Comparison of ENCODE assay signal across 25 cellular contexts in the genomic region with DNA sequence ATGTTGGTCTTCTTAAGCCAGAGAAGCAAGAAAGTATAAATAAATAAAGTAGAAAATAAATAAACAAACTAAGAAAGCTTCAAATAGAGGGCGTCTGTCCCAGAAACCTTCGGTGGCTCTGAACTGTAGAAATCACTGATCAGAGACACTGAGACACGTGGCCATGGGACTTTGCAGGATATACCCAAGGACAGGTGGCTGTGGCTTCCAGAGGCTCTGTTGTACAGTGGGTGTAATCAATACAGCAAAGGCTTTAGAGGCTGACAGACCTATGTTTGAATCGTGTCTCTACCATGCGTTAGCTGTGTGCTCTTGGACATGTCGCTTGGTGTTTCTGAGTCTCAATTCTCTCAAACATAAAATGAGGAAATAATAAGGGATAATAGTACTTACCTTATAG. TPM values are rescaled to one million over a fixed set of nuclear protein-coding genes. Genes with fewer than 3 reads are reported as not detected.
A peak's percentile ranks its signal among the peaks of the same experiment; 100 is the strongest.
DNase-seq lines count a peak whose midpoint lies in the region; ATAC-seq, FAIRE-seq and TF ChIP-seq lines count a peak whose summit lies in the region.
"Had no signal": no experiment of that assay in that cellular context is flagged by ENCODE, and none has a peak within 500 bp of the region (broad histone marks: within the 10 kb centered on the region; RNA-seq: fewer than 3 reads in every experiment).

No MANE protein-coding gene starts in this region.

- no peak overlapping the region for H3K4me3 ChIP-seq in HepG2 (replicated peaks in 1 of 3; ENCODE audit: insufficient read depth in 1 of 3, low read depth in 2 of 3, low read length in 3 of 3)
- no peak overlapping the region for H3K4me3 ChIP-seq in right lobe of liver
- H3K4me3 ChIP-seq in K562 = no peak overlapping the region
- H3K4me3 ChIP-seq in trophoblast cell (ENCODE audit: low read depth, low read length) = no peak overlapping the region
- H3K4me3 ChIP-seq: SK-N-MC had no signal

- peak overlapping the region; percentile 39 for H3K14ac ChIP-seq in trophoblast cell (ENCODE audit: low read length)

- no TSS peak for BruUV-seq in HepG2 (replicated peaks; lab: Mats Ljungman, UMichigan)
- BruUV-seq in K562 (replicated peaks; lab: Mats Ljungman, UMichigan) = no TSS peak

- no peak overlapping the region for H4K12ac ChIP-seq in trophoblast cell (ENCODE audit: low read depth, low read length)

- peak overlapping the region; percentile 91 for H2BK120ac ChIP-seq in trophoblast cell (ENCODE audit: insufficient read depth, low read length, poor library complexity)

- no peak overlapping the region for H3K4me2 ChIP-seq in HepG2 (ENCODE audit: low read depth, low read length)
- no peak overlapping the region for H3K4me2 ChIP-seq in K562 (ENCODE audit: insufficient read depth, low read length)
- H3K4me2 ChIP-seq in trophoblast cell (ENCODE audit: low read length) = no peak overlapping the region

- peak overlapping the region; percentile 37 for H3K18ac ChIP-seq in trophoblast cell (ENCODE audit: low read length)

- ATAC-seq in HepG2 (peak; percentile 61; the same call in 2 of the 3 replicates), right lobe of liver (no peak), K562 (peak; percentile 17; the same call in 1 of the 3 replicates)
- ATAC-seq: HCT116 had no signal

- no peaks in the 10 kb centered on the region for H3K9me3 ChIP-seq in HepG2 (ENCODE audit: low read length)
- H3K9me3 ChIP-seq in right lobe of liver = no peaks in the 10 kb centered on the region
- H3K9me3 ChIP-seq in K562 (replicated peaks; ENCODE audit: control insufficient read depth, insufficient read depth, low read depth, low read length) = no peaks in the 10 kb centered on the region
- H3K9me3 ChIP-seq in trophoblast cell (ENCODE audit: insufficient read depth, low read depth, low read length) = no peaks in the 10 kb centered on the region

- H3K4me1 ChIP-seq in HepG2 (ENCODE audit: insufficient read depth, low read length) = peaks cover 13% of the 10 kb centered on the region
- peaks cover 0 to 29% (median 4%) of the 10 kb centered on the region in 4 donors for H3K4me1 ChIP-seq in right lobe of liver
- peaks cover 3 to 5% of the 10 kb centered on the region in 2 experiments; a peak in 3 of 5 replicates for H3K4me1 ChIP-seq in K562 (replicated peaks in 1 of 2; ENCODE audit: control insufficient read depth in 2 of 2, insufficient read depth in 2 of 2, low read length in 2 of 2)
- H3K4me1 ChIP-seq in trophoblast cell (ENCODE audit: control insufficient read depth in 1 of 2, insufficient read depth in 2 of 2, low read length in 2 of 2) = peaks cover 28 to 35% of the 10 kb centered on the region in 2 experiments

- in situ Hi-C loops in HepG2 (cut with HindIII; ENCODE audit: extremely low pct_ligation_motif_present, low pct_unique_long_range_greater_than_20kb) = no loop called here
- in situ Hi-C loops in K562 (cut with MboI) = no loop called here

- H4K8ac ChIP-seq in trophoblast cell (ENCODE audit: low read depth, low read length) = peak overlapping the region; percentile 9

- peak overlapping the region; percentile 54 for H2BK5ac ChIP-seq in trophoblast cell (ENCODE audit: low read depth, low read length, poor library complexity)

- intact Hi-C loops in HepG2 (cut with micrococcal nuclease; ENCODE audit: unreplicated experiment) = no loop called here
- intact Hi-C loops in right lobe of liver (cut with DNase I) = no loop called here
- intact Hi-C loops in K562 (cut with micrococcal nuclease) = no loop called here

- no peak for TF ChIP-seq POLR2A in HepG2 (IDR thresholded peaks at IDR 0.05; ENCODE audit: insufficient read depth in 1 of 2, low read depth in 2 of 2, low read length in 2 of 2)
- no peak for TF ChIP-seq POLR2A in right lobe of liver (IDR thresholded peaks at IDR 0.05)
- TF ChIP-seq POLR2A in K562 (conservative IDR thresholded peaks at IDR 0.05) = no peak

- peak overlapping the region; percentile 72 for H4K91ac ChIP-seq in trophoblast cell (ENCODE audit: low read depth, low read length)

- H3K79me2 ChIP-seq in HepG2 (ENCODE audit: insufficient read depth, low read length) = no peaks in the 10 kb centered on the region
- no peaks in the 10 kb centered on the region for H3K79me2 ChIP-seq in K562 (ENCODE audit: control insufficient read depth, insufficient read depth, low read length)
- H3K79me2 ChIP-seq in trophoblast cell (ENCODE audit: control insufficient read depth, insufficient read depth, low read length, poor library complexity) = peaks cover 4% of the 10 kb centered on the region

- no peak overlapping the region for H2AFZ ChIP-seq in HepG2 (ENCODE audit: low read length)
- H2AFZ ChIP-seq in K562 (ENCODE audit: low read depth, low read length) = peak overlapping the region; percentile 47
- no peak overlapping the region for H2AFZ ChIP-seq in trophoblast cell (ENCODE audit: insufficient read depth, low read length, poor library complexity)

- FAIRE-seq in HepG2 (lab: Jason Lieb, UNC) = no peak
- no peak for FAIRE-seq in K562 (lab: Jason Lieb, UNC)
- FAIRE-seq: GM18507 had no signal

- H3K79me1 ChIP-seq in trophoblast cell (ENCODE audit: low read length) = peaks cover 44% of the 10 kb centered on the region

- CTCF ChIA-PET in HepG2 (lab: Yijun Ruan, JAX; ENCODE audit: low intra/inter-chr PET ratio, low total read pairs) (no interaction called here), K562 (lab: Yijun Ruan, JAX; ENCODE audit: low intra/inter-chr PET ratio) (no interaction called here)

- H3K23ac ChIP-seq in trophoblast cell (ENCODE audit: low read length) = no peak overlapping the region

- no peaks in the 10 kb centered on the region for H4K20me1 ChIP-seq in HepG2 (ENCODE audit: insufficient read depth, low read length)
- H4K20me1 ChIP-seq in K562 (replicated peaks; ENCODE audit: control insufficient read depth, insufficient read depth, low read length) = no peaks in the 10 kb centered on the region

- WGBS in HepG2 (ENCODE audit: low lambda C conversion rate) = 45% methylated on average over 6 of the region's 6 CpGs
- WGBS in right lobe of liver (ENCODE audit: insufficient coverage, low coverage, low lambda C conversion rate, missing lambda C conversion rate) = 81% methylated on average over 6 of the region's 6 CpGs
- WGBS in K562 (ENCODE audit: insufficient coverage, low coverage, missing lambda C conversion rate) = 56% methylated on average over 6 of the region's 6 CpGs
- no CpG with 5 or more reads among the region's 6 CpGs for WGBS in trophoblast cell (ENCODE audit: extremely low coverage, insufficient coverage, insufficient read length)

- H3K4ac ChIP-seq in trophoblast cell (ENCODE audit: low read depth, low read length) = peak overlapping the region; percentile 29

- H3K27me3 ChIP-seq in HepG2 (ENCODE audit: control insufficient read depth in 1 of 2, insufficient read depth in 2 of 2, low read length in 2 of 2) (0 out of 5 replicates have a peak, but pooled peaks cover 0 to 3% of the 10 kb centered on the region in 2 experiments), right lobe of liver (no peaks in the 10 kb centered on the region), K562 (ENCODE audit: control insufficient read depth in 2 of 2, insufficient read depth in 2 of 2, low read length in 2 of 2) (no peaks in the 10 kb centered on the region), trophoblast cell (ENCODE audit: insufficient read depth, low read length) (no peaks in the 10 kb centered on the region)

- H2BK12ac ChIP-seq in trophoblast cell (ENCODE audit: low read length) = peak overlapping the region; percentile 86

- no peaks in the 10 kb centered on the region for H3K9me1 ChIP-seq in K562 (ENCODE audit: control insufficient read depth, insufficient read depth, low read length)

- TF ChIP-seq EP300 in HepG2 (IDR thresholded peaks at IDR 0.05; ENCODE audit: low read depth in 2 of 2, low read length in 2 of 2) (no peak), HepG2 (CRISPR knock-in tag; IDR thresholded peaks at IDR 0.05; ENCODE audit: borderline replicate concordance) (no peak), K562 (IDR thresholded peaks at IDR 0.05; ENCODE audit: low read length) (no peak)

- TF ChIP-seq CTCF in HepG2 (CRISPR knock-in tag; IDR thresholded peaks at IDR 0.05) = no peak
- TF ChIP-seq CTCF in right lobe of liver (IDR thresholded peaks at IDR 0.05) = no peak
- no peak for TF ChIP-seq CTCF in K562 (IDR thresholded peaks at IDR 0.05 in 2 of 3, conservative IDR thresholded peaks at IDR 0.05 in 1 of 3; ENCODE audit: insufficient read depth in 2 of 3, low read depth in 1 of 3, low read length in 3 of 3)

- TF ChIP-seq RAD21 in HepG2 (CRISPR knock-in tag; IDR thresholded peaks at IDR 0.05) (no peak), K562 (CRISPR knock-in tag; conservative IDR thresholded peaks at IDR 0.05 in 1 of 2, IDR thresholded peaks at IDR 0.05 in 1 of 2) (no peak)

- H3K36me3 ChIP-seq in HepG2 (replicated peaks in 1 of 2; ENCODE audit: control insufficient read depth in 1 of 2, insufficient read depth in 2 of 2, low read length in 2 of 2) = no peaks in the 10 kb centered on the region
- H3K36me3 ChIP-seq in right lobe of liver = no peaks in the 10 kb centered on the region
- H3K36me3 ChIP-seq in K562 (ENCODE audit: control insufficient read depth, insufficient read depth, low read length) = no peaks in the 10 kb centered on the region; the same call in 2 of the 3 replicates
- H3K36me3 ChIP-seq in trophoblast cell (ENCODE audit: control insufficient read depth in 1 of 2, insufficient read depth in 2 of 2, low read length in 2 of 2) = no peaks in the 10 kb centered on the region

- DNase-seq in HepG2 (ENCODE audit: low spot score) = no peak
- DNase-seq in right lobe of liver = no peak
- no peak for DNase-seq in K562 (ENCODE audit: extremely low read depth in 1 of 4, low spot score in 3 of 4)
- DNase-seq in trophoblast cell = no peak
- DNase-seq in T-helper 2 cell = no peak
- DNase-seq in NCI-H1436 treated with DMSO at 0.1 percent for 48 hours (lab: John Stamatoyannopoulos, UW) = no peak
- DNase-seq in DMS153 treated with DMSO at 0.1 percent for 48 hours (lab: John Stamatoyannopoulos, UW; ENCODE audit: unreplicated experiment) = no peak
- no peak for DNase-seq in NCI-H748 treated with DMSO at 0.1 percent for 48 hours (lab: John Stamatoyannopoulos, UW)
- DNase-seq: 8988T; AML-193; C1 segment of cervical spinal cord; Calu3; CD8-positive, alpha-beta memory T cell; DMS153; GDM1; GOT3; MM.1S; NCI-H1048; NCI-H1436; NCI-H1930; NCI-H510A; SHP77 had no signal

- H3K9ac ChIP-seq in HepG2 (ENCODE audit: insufficient read depth, low read depth, low read length) (no peak overlapping the region), K562 (ENCODE audit: insufficient read depth in 1 of 2, low read depth in 2 of 2, low read length in 2 of 2) (no peak overlapping the region), trophoblast cell (ENCODE audit: low read length) (no peak overlapping the region)

- peak overlapping the region; percentile 76 for H2AK5ac ChIP-seq in trophoblast cell (ENCODE audit: low read length)

- no peak overlapping the region for H3K27ac ChIP-seq in HepG2 (ENCODE audit: extremely low read length, insufficient read depth, low read length)
- H3K27ac ChIP-seq in right lobe of liver = no peak overlapping the region
- H3K27ac ChIP-seq in K562 (ENCODE audit: extremely low read depth, low read depth, low read length) = no peak overlapping the region
- peak overlapping the region; percentile 28 for H3K27ac ChIP-seq in trophoblast cell (ENCODE audit: low read depth, low read length)
- H3K27ac ChIP-seq: SK-N-MC had no signal

- POLR2A ChIA-PET in HepG2 (lab: Yijun Ruan, JAX) = no interaction called here
- POLR2A ChIA-PET in K562 (lab: Yijun Ruan, JAX) = no interaction called here

RNA-seq across cellular contexts. Expression of gene EPS15, which starts 41.0 kb away (rescaled TPM):
- total RNA-seq in HepG2 (2016; rRNA removed; fragmentation: Illumina TruSeq; extraction: Trizol) (19.3 and 33.6 TPM in 2 replicates), right lobe of liver (10 to 100 TPM; 23.2 to 30.9 (median 28.6) TPM), K562 (2014; rRNA removed) (31.0 and 31.1 TPM in 2 replicates), K562 (2014; rRNA removed; fragmentation: Illumina TruSeq; extraction: Trizol) (55.0 and 67.0 TPM in 2 replicates), K562 (2015; rRNA removed; fragmentation: Illumina TruSeq; extraction: Trizol) (43.0 and 47.7 TPM in 2 replicates), K562 (2021) (59.7 and 69.0 TPM in 2 replicates)
- total RNA-seq in HepG2 (2016; cell fraction: cytosol; rRNA removed; fragmentation: Illumina TruSeq; extraction: Trizol; ENCODE audit: low read depth) = 18.9 and 24.9 TPM in 2 replicates
- total RNA-seq in HepG2 (2016; cell fraction: insoluble cytoplasmic fraction; rRNA removed; fragmentation: Illumina TruSeq; extraction: Trizol) = 18.3 and 30.7 TPM in 2 replicates
- total RNA-seq in HepG2 (2016; cell fraction: membrane; rRNA removed; fragmentation: Illumina TruSeq; extraction: Trizol) = 20.2 and 23.7 TPM in 2 replicates
- total RNA-seq in HepG2 (2016; cell fraction: nucleus; rRNA removed; fragmentation: Illumina TruSeq; extraction: Trizol) = 19.4 and 20.2 TPM in 2 replicates
- polyA plus RNA-seq in HepG2 (2011; rRNA removed) (13.5 and 14.3 TPM in 2 replicates), K562 (2011; rRNA removed) (46.6 and 64.5 TPM in 2 replicates), K562 (2014; fragmentation: Illumina TruSeq; extraction: Trizol) (41.2 and 41.7 TPM in 2 replicates), K562 (2014; fragmentation: Nextera tagmentation; extraction: Ambion mirVana) (10 to 100 TPM; 23.1 to 31.6 TPM), K562 (2014; rRNA removed) (33.6 and 33.9 TPM in 2 replicates)
- polyA plus RNA-seq in HepG2 (2011; cell fraction: cytosol; rRNA removed) = 6.6 and 11.7 TPM in 2 replicates
- polyA plus RNA-seq in HepG2 (2011; cell fraction: nucleus; rRNA removed) = 11.1 and 13.7 TPM in 2 replicates
- 17.2 and 18.4 TPM in 2 replicates for polyA plus RNA-seq in HepG2 (2012)
- 1.9 and 2.1 TPM in 2 replicates for polyA plus RNA-seq in HepG2 (2016; cell fraction: cytosol; fragmentation: Illumina TruSeq; extraction: Trizol; ENCODE audit: low read depth)
- polyA plus RNA-seq in HepG2 (2016; cell fraction: insoluble cytoplasmic fraction; fragmentation: Illumina TruSeq; extraction: Trizol; ENCODE audit: low read depth) = 22.3 and 23.1 TPM in 2 replicates
- polyA plus RNA-seq in HepG2 (2016; cell fraction: membrane; fragmentation: Illumina TruSeq; extraction: Trizol; ENCODE audit: low read depth) = 7.0 and 7.5 TPM in 2 replicates
- polyA plus RNA-seq in HepG2 (2016; cell fraction: nucleus; fragmentation: Illumina TruSeq; extraction: Trizol; ENCODE audit: insufficient read depth, low read depth) = 18.0 and 18.2 TPM in 2 replicates
- 20.3 and 23.0 TPM in 2 replicates for polyA minus RNA-seq in HepG2 (2011; rRNA and poly(A)+ RNA removed; ENCODE audit: low replicate concordance)
- 28.8 and 39.2 TPM in 2 replicates for polyA minus RNA-seq in HepG2 (2011; cell fraction: cytosol; rRNA and poly(A)+ RNA removed)
- 39.4 and 39.5 TPM in 2 replicates for polyA minus RNA-seq in HepG2 (2011; cell fraction: nucleus; rRNA and poly(A)+ RNA removed)
- total RNA-seq in K562 (2011; cell fraction: chromatin; rRNA removed; ENCODE audit: low replicate concordance) = 166 and 354 TPM in 2 replicates
- 42.5 and 54.6 TPM in 2 replicates for total RNA-seq in K562 (2011; cell fraction: nucleolus; rRNA removed)
- 102 and 104 TPM in 2 replicates for total RNA-seq in K562 (2011; cell fraction: nucleoplasm; rRNA removed)
- 12.8 and 22.2 TPM in 2 replicates for polyA plus RNA-seq in K562 (2011; cell fraction: cytosol; rRNA removed)
- polyA plus RNA-seq in K562 (2011; cell fraction: nucleus; rRNA removed) = 32.0 and 36.8 TPM in 2 replicates
- 26.7 and 38.3 TPM in 2 replicates for polyA plus RNA-seq in K562 (2012)
- 141 and 149 TPM in 2 replicates for polyA minus RNA-seq in K562 (2011; rRNA and poly(A)+ RNA removed)
- 49.4 and 55.8 TPM in 2 replicates for polyA minus RNA-seq in K562 (2011; cell fraction: cytosol; rRNA and poly(A)+ RNA removed)
- 34.7 and 51.0 TPM in 2 replicates for polyA minus RNA-seq in K562 (2011; cell fraction: nucleus; rRNA and poly(A)+ RNA removed)
- 53.3 and 53.4 TPM in 2 replicates for polyA plus RNA-seq in trophoblast cell (2013)

RNA-seq across cellular contexts. Expression of gene OSBPL9, which starts 56.9 kb away (rescaled TPM):
- total RNA-seq in HepG2 (2016; rRNA removed; fragmentation: Illumina TruSeq; extraction: Trizol) = 142 and 198 TPM in 2 replicates
- total RNA-seq in HepG2 (2016; cell fraction: cytosol; rRNA removed; fragmentation: Illumina TruSeq; extraction: Trizol; ENCODE audit: low read depth) = 83.0 and 90.3 TPM in 2 replicates
- total RNA-seq in HepG2 (2016; cell fraction: insoluble cytoplasmic fraction; rRNA removed; fragmentation: Illumina TruSeq; extraction: Trizol) = 140 and 189 TPM in 2 replicates
- 195 and 199 TPM in 2 replicates for total RNA-seq in HepG2 (2016; cell fraction: membrane; rRNA removed; fragmentation: Illumina TruSeq; extraction: Trizol)
- 96.3 and 107 TPM in 2 replicates for total RNA-seq in HepG2 (2016; cell fraction: nucleus; rRNA removed; fragmentation: Illumina TruSeq; extraction: Trizol)
- 83.6 and 90.3 TPM in 2 replicates for polyA plus RNA-seq in HepG2 (2011; rRNA removed)
- 52.4 and 69.4 TPM in 2 replicates for polyA plus RNA-seq in HepG2 (2011; cell fraction: cytosol; rRNA removed)
- polyA plus RNA-seq in HepG2 (2011; cell fraction: nucleus; rRNA removed) = 49.8 and 58.7 TPM in 2 replicates
- polyA plus RNA-seq in HepG2 (2012) = 57.7 and 63.5 TPM in 2 replicates
- 46.8 and 71.1 TPM in 2 replicates for polyA plus RNA-seq in HepG2 (2016; cell fraction: cytosol; fragmentation: Illumina TruSeq; extraction: Trizol; ENCODE audit: low read depth)
- polyA plus RNA-seq in HepG2 (2016; cell fraction: insoluble cytoplasmic fraction; fragmentation: Illumina TruSeq; extraction: Trizol; ENCODE audit: low read depth) = 168 and 174 TPM in 2 replicates
- 130 and 144 TPM in 2 replicates for polyA plus RNA-seq in HepG2 (2016; cell fraction: membrane; fragmentation: Illumina TruSeq; extraction: Trizol; ENCODE audit: low read depth)
- 90.8 and 95.0 TPM in 2 replicates for polyA plus RNA-seq in HepG2 (2016; cell fraction: nucleus; fragmentation: Illumina TruSeq; extraction: Trizol; ENCODE audit: insufficient read depth, low read depth)
- 188 and 207 TPM in 2 replicates for polyA minus RNA-seq in HepG2 (2011; rRNA and poly(A)+ RNA removed; ENCODE audit: low replicate concordance)
- 68.2 and 76.9 TPM in 2 replicates for polyA minus RNA-seq in HepG2 (2011; cell fraction: cytosol; rRNA and poly(A)+ RNA removed)
- polyA minus RNA-seq in HepG2 (2011; cell fraction: nucleus; rRNA and poly(A)+ RNA removed) = 202 and 205 TPM in 2 replicates
- total RNA-seq in right lobe of liver = 10 to 100 TPM; 51.7 to 90.5 (median 71.7) TPM
- total RNA-seq in K562 (2011; cell fraction: chromatin; rRNA removed; ENCODE audit: low replicate concordance) = 130 and 303 TPM in 2 replicates
- 63.4 and 95.5 TPM in 2 replicates for total RNA-seq in K562 (2011; cell fraction: nucleolus; rRNA removed)
- 155 and 245 TPM in 2 replicates for total RNA-seq in K562 (2011; cell fraction: nucleoplasm; rRNA removed)
- total RNA-seq in K562 (2014; rRNA removed) = 170 and 185 TPM in 2 replicates
- total RNA-seq in K562 (2014; rRNA removed; fragmentation: Illumina TruSeq; extraction: Trizol) = 210 and 239 TPM in 2 replicates
- 209 and 211 TPM in 2 replicates for total RNA-seq in K562 (2015; rRNA removed; fragmentation: Illumina TruSeq; extraction: Trizol)
- 131 and 136 TPM in 2 replicates for total RNA-seq in K562 (2021)
- 194 and 219 TPM in 2 replicates for polyA plus RNA-seq in K562 (2011; rRNA removed)
- polyA plus RNA-seq in K562 (2011; cell fraction: cytosol; rRNA removed) = 158 and 177 TPM in 2 replicates
- polyA plus RNA-seq in K562 (2011; cell fraction: nucleus; rRNA removed) = 148 and 218 TPM in 2 replicates
- polyA plus RNA-seq in K562 (2012) = 109 and 119 TPM in 2 replicates
- polyA plus RNA-seq in K562 (2014; fragmentation: Illumina TruSeq; extraction: Trizol) = 209 and 217 TPM in 2 replicates
- polyA plus RNA-seq in K562 (2014; fragmentation: Nextera tagmentation; extraction: Ambion mirVana) = 10 to 100 TPM; 43.9 to 66.2 TPM
- 140 and 148 TPM in 2 replicates for polyA plus RNA-seq in K562 (2014; rRNA removed)
- 239 and 277 TPM in 2 replicates for polyA minus RNA-seq in K562 (2011; rRNA and poly(A)+ RNA removed)
- polyA minus RNA-seq in K562 (2011; cell fraction: cytosol; rRNA and poly(A)+ RNA removed) = 116 and 142 TPM in 2 replicates
- polyA minus RNA-seq in K562 (2011; cell fraction: nucleus; rRNA and poly(A)+ RNA removed) = 109 and 204 TPM in 2 replicates
- polyA plus RNA-seq in trophoblast cell (2013) = 187 and 189 TPM in 2 replicates

Comparison
In these comparisons a context has a peak if more than half of its experiments do, and no peak if none do; other contexts are left out.
1. ATAC-seq: peak in HepG2 (single experiment) and K562 (single experiment); none in right lobe of liver (0 of 4).